Comparison of ENCODE assay signal across 1 cellular context in the genomic region with DNA sequence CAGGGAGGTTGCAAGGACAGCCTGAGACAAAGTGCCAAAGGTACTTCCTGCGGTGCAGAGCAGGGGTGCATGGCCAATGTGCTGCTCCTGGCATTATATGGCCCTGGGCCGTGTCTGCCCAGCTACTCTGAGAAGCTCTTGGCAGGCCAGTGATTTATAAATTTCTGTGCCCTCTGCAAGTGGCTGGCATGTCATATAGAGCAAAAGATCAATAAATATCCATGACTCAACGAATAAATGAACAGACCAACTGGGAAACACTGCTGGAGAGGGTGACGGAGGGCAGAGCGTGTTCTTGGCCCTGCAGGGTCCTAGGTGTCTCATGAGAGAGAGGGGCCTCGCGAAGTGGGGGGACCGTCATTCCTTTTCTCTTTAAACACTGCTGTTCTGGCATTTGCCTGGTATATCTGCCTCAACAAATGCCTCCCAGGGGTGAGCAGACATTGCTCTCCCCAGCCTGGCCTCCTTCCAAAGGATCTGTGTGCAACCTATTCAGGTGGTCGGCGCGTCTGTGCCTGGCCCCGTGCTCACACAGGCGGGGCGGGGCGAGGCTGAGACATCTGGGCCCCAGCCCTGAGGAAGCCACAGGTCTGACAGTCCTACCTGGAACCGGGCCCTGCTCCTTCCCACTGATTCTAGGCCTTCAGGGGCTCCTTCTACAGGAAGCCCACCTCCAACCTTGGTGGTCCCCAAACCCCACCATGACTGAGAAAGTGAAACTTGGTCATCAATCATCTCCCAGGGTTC.
TF ChIP-seq lines count a peak whose summit lies in the region.

No MANE protein-coding gene starts in this region.

TF ChIP-seq in endothelial cell of umbilical vein, 7 proteins besides CTCF, POLR2A, EP300 and RAD21:
- no peak for TF ChIP-seq EZH2 (IDR thresholded peaks at IDR 0.05; ENCODE audit: borderline replicate concordance, low read depth, low read length, severe bottlenecking)
- no peak for TF ChIP-seq POLR2AphosphoS5 (IDR thresholded peaks at IDR 0.05; ENCODE audit: insufficient read depth, low read depth, low read length)
- TF ChIP-seq JUN (IDR thresholded peaks at IDR 0.05; ENCODE audit: borderline replicate concordance, insufficient read depth, insufficient read length, low read depth), result no peak
- no peak for TF ChIP-seq GATA2 (IDR thresholded peaks at IDR 0.05; ENCODE audit: insufficient read depth, insufficient read length, low read depth, low read length)
- no peak for TF ChIP-seq MYC (IDR thresholded peaks at IDR 0.05; ENCODE audit: low read depth, low read length)
- no peak for TF ChIP-seq FOS (IDR thresholded peaks at IDR 0.05; ENCODE audit: borderline replicate concordance, insufficient read depth, low read length)
- TF ChIP-seq, protein P1, sequence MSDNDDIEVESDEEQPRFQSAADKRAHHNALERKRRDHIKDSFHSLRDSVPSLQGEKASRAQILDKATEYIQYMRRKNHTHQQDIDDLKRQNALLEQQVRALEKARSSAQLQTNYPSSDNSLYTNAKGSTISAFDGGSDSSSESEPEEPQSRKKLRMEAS (IDR thresholded peaks at IDR 0.05; ENCODE audit: insufficient read depth, insufficient read length), result no peak
